Comparison of ENCODE assay signal across 32 cellular contexts in genomic region chr1:168732736-168733135, GRCh38. TPM values are rescaled to one million over a fixed set of nuclear protein-coding genes. Genes with fewer than 3 reads are reported as not detected.
"Had no signal": no experiment of that assay in that cellular context is flagged by ENCODE, and none has a peak within 500 bp of the region (broad histone marks: within the 10 kb centered on the region; RNA-seq: fewer than 3 reads in every experiment).

No MANE protein-coding gene starts in this region.

- H3K4me3 Mint-ChIP-seq: activated naive CD8-positive, alpha-beta T cell; naive thymus-derived CD4-positive, alpha-beta T cell; neural crest cell; stimulated activated effector memory CD8-positive, alpha-beta T cell treated with anti-CD3 and anti-CD28 coated beads, Interleukin-12 subunit alpha, Interleukin-12 subunit beta, amount 100 ng/mL, for 72 hours; stimulated activated naive CD8-positive, alpha-beta T cell treated with anti-CD3 and anti-CD28 coated beads, Interleukin-15, Interleukin-2, amounts not matched to agents 100 ng/mL and 50 ng/mL, for 24 hours; type B pancreatic cell had no signal

- H3K36me3 ChIP-seq: adrenal gland, cardiac muscle cell, colonic mucosa, gastroesophageal sphincter, pancreas, prostate gland, sigmoid colon, thoracic aorta, vagina had no signal

- H3K4me1 Mint-ChIP-seq: stimulated activated effector memory CD8-positive, alpha-beta T cell treated with anti-CD3 and anti-CD28 coated beads, Interleukin-12 subunit alpha, Interleukin-12 subunit beta, amount 100 ng/mL, for 72 hours had no signal

- ATAC-seq: body of pancreas; gastroesophageal sphincter; naive thymus-derived CD4-positive, alpha-beta T cell; pancreas; stimulated activated effector memory CD8-positive, alpha-beta T cell treated with anti-CD3 and anti-CD28 coated beads, Interleukin-12 subunit alpha, Interleukin-12 subunit beta, amount 100 ng/mL, for 72 hours had no signal

- FAIRE-seq: kidney, pancreas, small intestine had no signal

- H3K4me3 ChIP-seq: adrenal gland, body of pancreas, cardiac muscle cell, colonic mucosa, gastroesophageal sphincter, hepatocyte, pancreas, prostate gland, sigmoid colon, thoracic aorta, vagina had no signal

- H3K36me3 Mint-ChIP-seq: activated naive CD8-positive, alpha-beta T cell; naive thymus-derived CD4-positive, alpha-beta T cell; stimulated activated effector memory CD8-positive, alpha-beta T cell treated with anti-CD3 and anti-CD28 coated beads, Interleukin-12 subunit alpha, Interleukin-12 subunit beta, amount 100 ng/mL, for 72 hours; type B pancreatic cell had no signal

- H3K27me3 ChIP-seq: adrenal gland, body of pancreas, cardiac muscle cell, colonic mucosa, gastroesophageal sphincter, hepatocyte, pancreas, sigmoid colon, vagina had no signal

- DNase-seq: activated CD4-positive, alpha-beta T cell treated with anti-CD3 and anti-CD28 coated beads for 4 hours; activated CD4-positive, alpha-beta T cell treated with anti-CD3 and anti-CD28 coated beads, Interleukin-2, amount 50 U/mL, for 4 hours; activated effector memory CD4-positive, alpha-beta T cell treated with Interleukin-2 at 50 U/mL for 16 hours; activated naive CD4-positive, alpha-beta T cell treated with Interleukin-2 at 50 U/mL for 16 hours; adrenal gland; aorta; body of pancreas; cerebellar nuclear complex; colonic mucosa; effector CD8-positive, alpha-beta T cell; erythroblast; kidney; midbrain; naive thymus-derived CD4-positive, alpha-beta T cell; nucleus accumbens; pancreas; retina; sigmoid colon; small intestine; stimulated activated CD4-positive, alpha-beta T cell treated with anti-CD3 and anti-CD28 coated beads, Interleukin-4, amount 100 ng/mL, for 24 hours had no signal

- H3K27ac Mint-ChIP-seq: activated naive CD8-positive, alpha-beta T cell; naive thymus-derived CD4-positive, alpha-beta T cell; stimulated activated effector memory CD8-positive, alpha-beta T cell treated with anti-CD3 and anti-CD28 coated beads, Interleukin-12 subunit alpha, Interleukin-12 subunit beta, amount 100 ng/mL, for 72 hours; stimulated activated naive CD8-positive, alpha-beta T cell treated with anti-CD3 and anti-CD28 coated beads, Interleukin-15, Interleukin-2, amounts not matched to agents 100 ng/mL and 50 ng/mL, for 24 hours; type B pancreatic cell had no signal

- H3K9me3 Mint-ChIP-seq: naive thymus-derived CD4-positive, alpha-beta T cell; neural crest cell; stimulated activated effector memory CD8-positive, alpha-beta T cell treated with anti-CD3 and anti-CD28 coated beads, Interleukin-12 subunit alpha, Interleukin-12 subunit beta, amount 100 ng/mL, for 72 hours; stimulated activated naive CD8-positive, alpha-beta T cell treated with anti-CD3 and anti-CD28 coated beads, Interleukin-15, Interleukin-2, amounts not matched to agents 100 ng/mL and 50 ng/mL, for 24 hours; type B pancreatic cell had no signal

RNA-seq across cellular contexts. Expression of gene DPT, which starts 3.7 kb away (rescaled TPM):
- total RNA-seq: cardiac muscle cell; dermis microvascular lymphatic vessel endothelial cell; naive thymus-derived CD4-positive, alpha-beta T cell; neural crest cell had no signal
- polyA plus RNA-seq: cardiac muscle cell; naive thymus-derived CD4-positive, alpha-beta T cell had no signal
